ENCODE assay signal across 9 cellular contexts in genomic region chr17:50184057-50184456, GRCh38. TPM values are rescaled to one million over a fixed set of nuclear protein-coding genes. Genes with fewer than 3 reads are reported as not detected.
DNase-seq lines count a peak whose midpoint lies in the region; TF ChIP-seq lines count a peak whose summit lies in the region.
"Had no signal": no experiment of that assay in that cellular context is flagged by ENCODE, and none has a peak within 500 bp of the region (broad histone marks: within the 10 kb centered on the region; RNA-seq: fewer than 3 reads in every experiment).

No MANE protein-coding gene starts in this region.

- no peaks in the 10 kb centered on the region for H3K9me3 ChIP-seq in ascending aorta

- H3K4me3 ChIP-seq in ascending aorta = no peak overlapping the region

- peak overlapping the region; percentile 97 to 99 for H3K27ac ChIP-seq in ascending aorta

- H3K27me3 ChIP-seq in ascending aorta = no peaks in the 10 kb centered on the region

- DNase-seq in AML-193 (lab: John Stamatoyannopoulos, UW) (peak; percentile 6 to 23), ascending aorta (ENCODE audit: low spot score in 2 of 2) (no peak), mesothelial cell of epicardium (ENCODE audit: low spot score in 2 of 2, unreplicated experiment in 2 of 2) (no peak), anterior cingulate cortex (lab: John Stamatoyannopoulos, UW) (no peak), dermis blood vessel endothelial cell (no peak), medulla oblongata (ENCODE audit: extremely low spot score) (no peak)
- DNase-seq in activated naive CD4-positive, alpha-beta T cell treated with anti-CD3 and anti-CD28 coated beads, Interleukin-2, amount 50 U/mL, for 16 hours = no peak

- peaks cover 18 to 30% (median 24%) of the 10 kb centered on the region in 3 donors for H3K4me1 Mint-ChIP-seq in IgD-negative memory B cell
- H3K4me1 Mint-ChIP-seq in mesothelial cell of epicardium = peaks cover 37% of the 10 kb centered on the region

- peaks cover 1% of the 10 kb centered on the region for H3K36me3 Mint-ChIP-seq in IgD-negative memory B cell
- H3K36me3 Mint-ChIP-seq in mesothelial cell of epicardium = peaks cover 20% of the 10 kb centered on the region

- H3K9me3 Mint-ChIP-seq in IgD-negative memory B cell (no peaks in the 10 kb centered on the region), mesothelial cell of epicardium (no peaks in the 10 kb centered on the region)

- H3K27me3 Mint-ChIP-seq in IgD-negative memory B cell (no peaks in the 10 kb centered on the region), mesothelial cell of epicardium (ENCODE audit: low read depth) (no peaks in the 10 kb centered on the region)

- peak overlapping the region in 3 of 4 donors; percentile 28 to 87 (median 43) for H3K4me3 Mint-ChIP-seq in IgD-negative memory B cell
- no peak overlapping the region for H3K4me3 Mint-ChIP-seq in mesothelial cell of epicardium

- H3K4me1 ChIP-seq in ascending aorta = peaks cover 8 to 21% of the 10 kb centered on the region in 2 donors

- H3K36me3 ChIP-seq in ascending aorta = peaks cover 31 to 35% of the 10 kb centered on the region in 2 donors

- TF ChIP-seq CTCF in ascending aorta (IDR thresholded peaks at IDR 0.05) (peak in 1 of 3 experiments; percentile 18), mesothelial cell of epicardium (IDR thresholded peaks at IDR 0.05; ENCODE audit: unreplicated experiment) (peak; percentile 44)

- peak overlapping the region in 2 of 3 donors; percentile 1 to 71 for H3K27ac Mint-ChIP-seq in IgD-negative memory B cell
- H3K27ac Mint-ChIP-seq in mesothelial cell of epicardium = peak overlapping the region; percentile 86

- intact Hi-C loops in ascending aorta (cut with DNase I) = no loop called here

RNA-seq across cellular contexts. Expression of gene COL1A1, which starts 17.4 kb away (rescaled TPM):
- polyA plus RNA-seq in IgD-negative memory B cell = 0.74 TPM
- total RNA-seq in ascending aorta = 547 TPM
- total RNA-seq in mesothelial cell of epicardium = 3,780 to 4,004 TPM (median 3,972 TPM) in 3 replicates
- 4.2 and 12.6 TPM in 2 replicates for total RNA-seq in dermis blood vessel endothelial cell

RNA-seq across cellular contexts. Expression of gene SGCA, which starts 18.3 kb away (rescaled TPM):
- 2.9 TPM for polyA plus RNA-seq in IgD-negative memory B cell
- total RNA-seq in ascending aorta = 78.5 TPM
- total RNA-seq in mesothelial cell of epicardium = not detected in 3 replicates
- total RNA-seq in dermis blood vessel endothelial cell = not detected in 2 replicates
- total RNA-seq: SK-MEL-5 had no signal

RNA-seq across cellular contexts. Expression of gene PPP1R9B, which starts 33.6 kb away (rescaled TPM):
- polyA plus RNA-seq in IgD-negative memory B cell = 4.2 TPM
- total RNA-seq in ascending aorta (63.5 TPM), mesothelial cell of epicardium (56.4 to 58.6 TPM (median 56.6 TPM) in 3 replicates), dermis blood vessel endothelial cell (35.2 and 45.8 TPM in 2 replicates)

RNA-seq across cellular contexts. Expression of gene SAMD14, which starts 54.1 kb away (rescaled TPM):
- 0.15 TPM for polyA plus RNA-seq in IgD-negative memory B cell
- 3.2 TPM for total RNA-seq in ascending aorta
- total RNA-seq in mesothelial cell of epicardium = 17.3 to 20.0 TPM (median 19.4 TPM) in 3 replicates
- 5.1 and 5.8 TPM in 2 replicates for total RNA-seq in dermis blood vessel endothelial cell

Comparison
In these comparisons a context has a peak if more than half of its experiments do, and no peak if none do; other contexts are left out.
1. DNase-seq: peak in AML-193 (2 of 2); none in ascending aorta (0 of 2), mesothelial cell of epicardium (0 of 2), anterior cingulate cortex (0 of 58), dermis blood vessel endothelial cell (single experiment), medulla oblongata (single experiment) and activated naive CD4-positive, alpha-beta T cell treated with anti-CD3 and anti-CD28 coated beads, Interleukin-2, amount 50 U/mL, for 16 hours (single experiment).
2. RNA of gene COL1A1, which starts 17.4 kb away (total RNA-seq): 3,780 to 4,004 TPM in mesothelial cell of epicardium and 547 TPM in ascending aorta (single experiment); 4.2 to 12.6 TPM in dermis blood vessel endothelial cell; every median in the first group is over 10 times any median in the second.
3. RNA of gene SGCA, which starts 18.3 kb away (total RNA-seq): 78.5 TPM in ascending aorta (single experiment); not detected in mesothelial cell of epicardium and not detected in dermis blood vessel endothelial cell; every median in the first group is over 10 times any median in the second.